In the genomic region with DNA sequence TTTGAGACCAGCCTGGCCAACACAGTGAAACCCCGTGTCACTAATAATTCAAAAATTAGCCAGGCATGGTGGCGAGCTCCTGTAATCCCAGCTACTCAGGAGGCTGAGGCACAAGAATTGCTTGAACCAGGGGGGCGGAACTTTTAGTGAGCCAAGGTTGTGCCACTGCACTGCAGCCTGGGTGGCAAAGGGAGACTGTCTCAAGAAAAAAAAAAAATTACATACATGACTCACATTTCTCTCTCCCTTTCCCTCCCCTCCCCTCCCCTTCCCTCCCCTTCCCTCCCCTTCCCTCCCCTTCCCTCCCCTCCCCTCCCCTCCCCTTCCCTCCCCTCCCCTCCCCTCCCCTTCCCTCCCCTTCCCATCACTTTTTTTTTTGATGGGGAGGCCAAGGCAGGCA, we compare ENCODE assay signal across 3 cellular contexts.
A peak's percentile ranks its signal among the peaks of the same experiment; 100 is the strongest.
TF ChIP-seq lines count a peak whose summit lies in the region.

No MANE protein-coding gene starts in this region.

TF ChIP-seq in HEK293, 187 proteins besides CTCF, POLR2A, EP300 and RAD21:
- peak; percentile 22; the same call in 1 of the 2 replicates for TF ChIP-seq OSR2 (tag by site-specific recombination; IDR thresholded peaks at IDR 0.05)
TF ChIP-seq in HEK293: peak in this region for 1; not testable (repeated sequence) for 186.

TF ChIP-seq in K562, 482 proteins besides CTCF, POLR2A, EP300 and RAD21:
- TF ChIP-seq HNRNPK (IDR thresholded peaks at IDR 0.05; ENCODE audit: low read depth, low read length, poor library complexity, severe bottlenecking): peak; percentile 28

TF ChIP-seq in HepG2, 621 proteins besides CTCF, POLR2A, EP300 and RAD21:
- 0 out of 2 replicates have a peak, but pooled peaks have one; percentile 60 for TF ChIP-seq PCBP1 (IDR thresholded peaks at IDR 0.05; ENCODE audit: borderline replicate concordance, low read depth, low read length)
- peak; percentile 85 for TF ChIP-seq HNRNPK (IDR thresholded peaks at IDR 0.05; ENCODE audit: low read depth, low read length, poor library complexity, severe bottlenecking)
TF ChIP-seq in HepG2: peak in this region for 2; not testable (repeated sequence) for 619.
